Comparison of ENCODE assay signal across 20 cellular contexts in the genomic region with DNA sequence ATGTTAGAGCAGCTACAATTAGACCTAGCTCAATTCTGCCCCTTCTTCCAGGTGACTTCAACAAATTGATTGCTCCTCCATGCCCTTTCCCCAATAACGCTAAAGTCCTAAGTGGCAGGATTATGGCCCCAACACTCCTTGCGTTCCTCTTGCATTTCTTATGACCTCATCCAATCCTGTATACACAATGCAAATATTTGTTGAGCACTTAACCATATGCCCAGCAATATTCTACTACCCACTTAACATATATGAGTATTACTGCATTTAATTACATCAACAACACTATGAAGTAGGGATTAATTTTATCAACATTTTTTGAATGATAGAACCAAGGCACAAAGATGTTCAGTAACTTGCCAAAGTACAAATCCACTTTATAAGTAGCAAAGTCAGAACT. TPM values are rescaled to one million over a fixed set of nuclear protein-coding genes. Genes with fewer than 3 reads are reported as not detected.
DNase-seq lines count a peak whose midpoint lies in the region; ATAC-seq and TF ChIP-seq lines count a peak whose summit lies in the region.
"Had no signal": no experiment of that assay in that cellular context is flagged by ENCODE, and none has a peak within 500 bp of the region (broad histone marks: within the 10 kb centered on the region; RNA-seq: fewer than 3 reads in every experiment).

No MANE protein-coding gene starts in this region.

- no peaks in the 10 kb centered on the region for H3K27me3 Mint-ChIP-seq in activated T-cell treated with anti-CD3 and anti-CD28 coated beads, Interleukin-2, amount 50 U/mL, for 24 hours
- H3K27me3 Mint-ChIP-seq: CD4-positive, alpha-beta T cell had no signal

- CTCF ChIA-PET in HEK293 (lab: Yijun Ruan, JAX) (no interaction called here), PC-3 (lab: Charles Lee) (no interaction called here)

- POLR2A ChIA-PET in HEK293 (lab: Yijun Ruan, JAX) (no interaction called here), PC-3 (lab: Charles Lee; ENCODE audit: unreplicated experiment) (no interaction called here)

- H3K9ac ChIP-seq in PC-3 (ENCODE audit: low read length), result 0 out of 2 replicates have a peak overlapping the region, but pooled peaks have one; percentile 16
- H3K9ac ChIP-seq: BLaER1 treated with 17β-estradiol and CSF1 and Interleukin-3, amounts not matched to agents 10 nM and 100 nM had no signal

- H3F3A ChIP-seq in PC-3 (ENCODE audit: low read length, unreplicated experiment), result no peaks in the 10 kb centered on the region

- no peaks in the 10 kb centered on the region for H3K9me3 ChIP-seq in HEK293 (ENCODE audit: control insufficient read depth, insufficient read depth, low read depth, low read length)
- H3K9me3 ChIP-seq in PC-3 (ENCODE audit: low read length), result no peaks in the 10 kb centered on the region
- H3K9me3 ChIP-seq: A549; BE2C; BLaER1 treated with 17β-estradiol and CSF1 and Interleukin-3, amounts not matched to agents 10 nM and 100 nM; HAP-1 had no signal

- H3K9me2 ChIP-seq in PC-3 (replicated peaks; ENCODE audit: low read length), result no peaks in the 10 kb centered on the region

- H3K36me3 ChIP-seq in HEK293 (ENCODE audit: control insufficient read depth in 2 of 2, insufficient read depth in 1 of 2, low read length in 2 of 2) (no peaks in the 10 kb centered on the region), PC-3 (ENCODE audit: low read depth, low read length) (no peaks in the 10 kb centered on the region)
- H3K36me3 ChIP-seq: BE2C; BLaER1 treated with 17β-estradiol and CSF1 and Interleukin-3, amounts not matched to agents 10 nM and 100 nM; HAP-1 had no signal

- no peaks in the 10 kb centered on the region for H3K27me3 ChIP-seq in PC-3 (ENCODE audit: low read length)
- H3K27me3 ChIP-seq: BE2C; BLaER1 treated with 17β-estradiol and CSF1 and Interleukin-3, amounts not matched to agents 10 nM and 100 nM had no signal

- H3K9me3 Mint-ChIP-seq in activated T-cell treated with anti-CD3 and anti-CD28 coated beads, Interleukin-2, amount 50 U/mL, for 24 hours, result no peaks in the 10 kb centered on the region
- H3K9me3 Mint-ChIP-seq: CD4-positive, alpha-beta T cell; CD8-positive, alpha-beta memory T cell had no signal

- intact Hi-C loops in PC-3 (cut with micrococcal nuclease), result no loop called here

- no peaks in the 10 kb centered on the region for H4K20me1 ChIP-seq in PC-3 (ENCODE audit: low read length)
- H4K20me1 ChIP-seq: BLaER1 treated with 17β-estradiol and CSF1 and Interleukin-3, amounts not matched to agents 10 nM and 100 nM had no signal

- no peaks in the 10 kb centered on the region for H3K79me2 ChIP-seq in PC-3 (ENCODE audit: low read length)

- no TSS peak for BruUV-seq in PC-3 (replicated peaks; lab: Mats Ljungman, UMichigan)

- no peak overlapping the region for H3K4me3 Mint-ChIP-seq in activated T-cell treated with anti-CD3 and anti-CD28 coated beads, Interleukin-2, amount 50 U/mL, for 24 hours
- H3K4me3 Mint-ChIP-seq: CD14-positive monocyte; CD4-positive, alpha-beta T cell; CD8-positive, alpha-beta memory T cell had no signal

- peaks cover 4% of the 10 kb centered on the region for H3K4me1 Mint-ChIP-seq in activated T-cell treated with anti-CD3 and anti-CD28 coated beads, Interleukin-2, amount 50 U/mL, for 24 hours (ENCODE audit: low read depth)
- H3K4me1 Mint-ChIP-seq: CD14-positive monocyte; CD8-positive, alpha-beta memory T cell had no signal

- H3K27ac Mint-ChIP-seq in activated T-cell treated with anti-CD3 and anti-CD28 coated beads, Interleukin-2, amount 50 U/mL, for 24 hours, result no peak overlapping the region
- H3K27ac Mint-ChIP-seq: CD14-positive monocyte; CD4-positive, alpha-beta T cell; CD8-positive, alpha-beta memory T cell had no signal

- ATAC-seq in PC-3 (no peak), GM21526 (IDR thresholded peaks at IDR 0.05; ENCODE audit: low FRiP score, unreplicated experiment) (no peak)
- ATAC-seq: A549 had no signal

- H3K27ac ChIP-seq in HEK293 (ENCODE audit: extremely low read depth, low read depth, low read length), result no peak overlapping the region
- H3K27ac ChIP-seq in PC-3 (ENCODE audit: low read length), result peak overlapping the region; percentile 59
- H3K27ac ChIP-seq: A549; BLaER1 treated with 17β-estradiol and CSF1 and Interleukin-3, amounts not matched to agents 10 nM and 100 nM had no signal

- no peak overlapping the region for H3K4me3 ChIP-seq in HEK293 (ENCODE audit: low read depth, low read length)
- H3K4me3 ChIP-seq in PC-3 (ENCODE audit: low read length), result no peak overlapping the region
- H3K4me3 ChIP-seq: A549; BLaER1 treated with 17β-estradiol and CSF1 and Interleukin-3, amounts not matched to agents 10 nM and 100 nM; HAP-1 had no signal

- H3K4me2 ChIP-seq in PC-3 (ENCODE audit: low read length), result peak overlapping the region; percentile 66; the same call in 1 of the 2 replicates
- H3K4me2 ChIP-seq: A549; BLaER1 treated with 17β-estradiol and CSF1 and Interleukin-3, amounts not matched to agents 10 nM and 100 nM had no signal

- peak; percentile 14 for DNase-seq in NCI-H510A treated with DMSO at 0.1 percent for 48 hours (lab: John Stamatoyannopoulos, UW)
- DNase-seq in NCI-H510A (lab: John Stamatoyannopoulos, UW), result no peak
- peak; percentile 35 to 74 for DNase-seq in NCI-H524 (lab: John Stamatoyannopoulos, UW)
- DNase-seq in PC-3, result no peak
- no peak for DNase-seq in activated T-cell treated with anti-CD3 and anti-CD28 coated beads, Interleukin-2, amount 50 U/mL, for 24 hours
- DNase-seq: 8988T; ACHN; AML-193; BE2C; CD4-positive, alpha-beta T cell; CD8-positive, alpha-beta memory T cell; DMS 273 treated with DMSO at 0.1 percent for 48 hours; DND-41; GOT3 had no signal

- no peak overlapping the region for H2AFZ ChIP-seq in PC-3 (ENCODE audit: low read length)

- no peaks in the 10 kb centered on the region for H3K36me3 Mint-ChIP-seq in activated T-cell treated with anti-CD3 and anti-CD28 coated beads, Interleukin-2, amount 50 U/mL, for 24 hours (ENCODE audit: low read depth)
- H3K36me3 Mint-ChIP-seq: CD14-positive monocyte; CD8-positive, alpha-beta memory T cell had no signal

- TF ChIP-seq CTCF in HEK293 (tag by site-specific recombination; IDR thresholded peaks at IDR 0.05), result no peak
- TF ChIP-seq CTCF in PC-3 (conservative IDR thresholded peaks at IDR 0.05; ENCODE audit: low read depth, low read length), result no peak

- H3K4me1 ChIP-seq in HEK293 (ENCODE audit: control insufficient read depth, insufficient read depth, low read length) (0 out of 2 replicates have a peak, but pooled peaks cover 3% of the 10 kb centered on the region), PC-3 (ENCODE audit: insufficient read depth, low read length) (peaks cover 17% of the 10 kb centered on the region)
- H3K4me1 ChIP-seq: A549; BE2C; BLaER1 treated with 17β-estradiol and CSF1 and Interleukin-3, amounts not matched to agents 10 nM and 100 nM had no signal

TF ChIP-seq in HEK293, 187 proteins besides CTCF, POLR2A, EP300 and RAD21 (continues in another document):
- no peak for TF ChIP-seq ZNF132 (tag by site-specific recombination; IDR thresholded peaks at IDR 0.05; ENCODE audit: borderline replicate concordance)
- TF ChIP-seq ZNF266 (tag by site-specific recombination; IDR thresholded peaks at IDR 0.05; ENCODE audit: low read depth), result no peak
- TF ChIP-seq ZNF112 (tag by site-specific recombination; IDR thresholded peaks at IDR 0.05), result no peak
- TF ChIP-seq ZNF433 (tag by site-specific recombination; IDR thresholded peaks at IDR 0.05; ENCODE audit: low read depth), result no peak
- TF ChIP-seq, protein P1, sequence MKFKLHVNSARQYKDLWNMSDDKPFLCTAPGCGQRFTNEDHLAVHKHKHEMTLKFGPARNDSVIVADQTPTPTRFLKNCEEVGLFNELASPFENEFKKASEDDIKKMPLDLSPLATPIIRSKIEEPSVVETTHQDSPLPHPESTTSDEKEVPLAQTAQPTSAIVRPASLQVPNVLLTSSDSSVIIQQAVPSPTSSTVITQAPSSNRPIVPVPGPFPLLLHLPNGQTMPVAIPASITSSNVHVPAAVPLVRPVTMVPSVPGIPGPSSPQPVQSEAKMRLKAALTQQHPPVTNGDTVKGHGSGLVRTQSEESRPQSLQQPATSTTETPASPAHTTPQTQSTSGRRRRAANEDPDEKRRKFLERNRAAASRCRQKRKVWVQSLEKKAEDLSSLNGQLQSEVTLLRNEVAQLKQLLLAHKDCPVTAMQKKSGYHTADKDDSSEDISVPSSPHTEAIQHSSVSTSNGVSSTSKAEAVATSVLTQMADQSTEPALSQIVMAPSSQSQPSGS (tag by site-specific recombination; IDR thresholded peaks at IDR 0.05; ENCODE audit: low read depth), result peak; percentile 76
- no peak for TF ChIP-seq ZNF585B (tag by site-specific recombination; IDR thresholded peaks at IDR 0.05)
- TF ChIP-seq, protein P2, sequence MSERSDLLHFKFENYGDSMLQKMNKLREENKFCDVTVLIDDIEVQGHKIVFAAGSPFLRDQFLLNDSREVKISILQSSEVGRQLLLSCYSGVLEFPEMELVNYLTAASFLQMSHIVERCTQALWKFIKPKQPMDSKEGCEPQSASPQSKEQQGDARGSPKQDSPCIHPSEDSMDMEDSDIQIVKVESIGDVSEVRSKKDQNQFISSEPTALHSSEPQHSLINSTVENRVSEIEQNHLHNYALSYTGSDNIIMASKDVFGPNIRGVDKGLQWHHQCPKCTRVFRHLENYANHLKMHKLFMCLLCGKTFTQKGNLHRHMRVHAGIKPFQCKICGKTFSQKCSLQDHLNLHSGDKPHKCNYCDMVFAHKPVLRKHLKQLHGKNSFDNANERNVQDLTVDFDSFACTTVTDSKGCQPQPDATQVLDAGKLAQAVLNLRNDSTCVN (tag by site-specific recombination; optimal IDR thresholded peaks at IDR 0.05), result no peak
- TF ChIP-seq, protein P3, sequence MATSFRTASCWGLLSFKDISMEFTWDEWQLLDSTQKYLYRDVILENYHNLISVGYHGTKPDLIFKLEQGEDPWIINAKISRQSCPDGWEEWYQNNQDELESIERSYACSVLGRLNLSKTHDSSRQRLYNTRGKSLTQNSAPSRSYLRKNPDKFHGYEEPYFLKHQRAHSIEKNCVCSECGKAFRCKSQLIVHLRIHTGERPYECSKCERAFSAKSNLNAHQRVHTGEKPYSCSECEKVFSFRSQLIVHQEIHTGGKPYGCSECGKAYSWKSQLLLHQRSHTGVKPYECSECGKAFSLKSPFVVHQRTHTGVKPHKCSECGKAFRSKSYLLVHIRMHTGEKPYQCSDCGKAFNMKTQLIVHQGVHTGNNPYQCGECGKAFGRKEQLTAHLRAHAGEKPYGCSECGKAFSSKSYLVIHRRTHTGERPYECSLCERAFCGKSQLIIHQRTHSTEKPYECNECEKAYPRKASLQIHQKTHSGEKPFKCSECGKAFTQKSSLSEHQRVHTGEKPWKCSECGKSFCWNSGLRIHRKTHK (tag by site-specific recombination; IDR thresholded peaks at IDR 0.05), result no peak
- no peak for TF ChIP-seq ZNF302 (tag by site-specific recombination; IDR thresholded peaks at IDR 0.05; ENCODE audit: low read depth)
- TF ChIP-seq ZNF239 (tag by site-specific recombination; IDR thresholded peaks at IDR 0.05), result no peak
- peak; percentile 57; the same call in 1 of the 2 replicates for TF ChIP-seq ZNF843 (tag by site-specific recombination; IDR thresholded peaks at IDR 0.05)
- TF ChIP-seq ZNF174 (tag by site-specific recombination; IDR thresholded peaks at IDR 0.05), result no peak
- TF ChIP-seq KLF1 (tag by site-specific recombination; IDR thresholded peaks at IDR 0.05), result no peak

RNA-seq across cellular contexts. Expression of a gene that starts 54.2 kb away (rescaled TPM):
- total RNA-seq in PC-3 (2014; rRNA removed), result 5.5 and 6.5 TPM in 2 replicates

Comparison
In these comparisons a context has a peak if more than half of its experiments do, and no peak if none do; other contexts are left out.
1. DNase-seq: peak in NCI-H510A treated with DMSO at 0.1 percent for 48 hours (single experiment) and NCI-H524 (2 of 2); none in NCI-H510A (single experiment), PC-3 (single experiment) and activated T-cell treated with anti-CD3 and anti-CD28 coated beads, Interleukin-2, amount 50 U/mL, for 24 hours (single experiment).